Comparison of ENCODE assay signal across 8 cellular contexts in the genomic region with DNA sequence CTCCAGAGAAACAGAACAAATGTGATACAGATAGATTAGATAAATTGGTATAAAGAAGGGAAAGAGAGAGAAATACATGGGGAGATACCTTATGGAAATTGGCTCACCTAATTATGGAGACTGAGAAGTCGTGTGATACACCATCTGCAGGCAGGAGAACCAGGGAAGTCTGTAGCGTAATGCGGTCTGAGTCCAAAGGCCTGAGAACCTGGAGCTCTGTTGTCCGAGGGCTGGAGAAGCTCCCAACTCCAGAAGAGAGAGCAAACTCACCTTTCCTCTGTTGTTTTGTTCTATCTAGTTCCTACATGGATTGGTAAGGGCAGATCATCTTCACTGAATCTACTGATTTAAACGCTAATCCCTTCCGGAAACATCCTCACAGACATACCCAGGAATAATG.
"Had no signal": no experiment of that assay in that cellular context is flagged by ENCODE, and none has a peak within 500 bp of the region (broad histone marks: within the 10 kb centered on the region; RNA-seq: fewer than 3 reads in every experiment).

No MANE protein-coding gene starts in this region.

- FAIRE-seq: G401.6, GM12878, GM12891, GM12892, GM18507, GM19239 had no signal

- ATAC-seq: GM12878 had no signal

- DNase-seq: GDM1, GF-D8 had no signal

- H3K4me3 ChIP-seq: GM12878 had no signal
